Comparison of ENCODE assay signal across 18 cellular contexts in the genomic region with DNA sequence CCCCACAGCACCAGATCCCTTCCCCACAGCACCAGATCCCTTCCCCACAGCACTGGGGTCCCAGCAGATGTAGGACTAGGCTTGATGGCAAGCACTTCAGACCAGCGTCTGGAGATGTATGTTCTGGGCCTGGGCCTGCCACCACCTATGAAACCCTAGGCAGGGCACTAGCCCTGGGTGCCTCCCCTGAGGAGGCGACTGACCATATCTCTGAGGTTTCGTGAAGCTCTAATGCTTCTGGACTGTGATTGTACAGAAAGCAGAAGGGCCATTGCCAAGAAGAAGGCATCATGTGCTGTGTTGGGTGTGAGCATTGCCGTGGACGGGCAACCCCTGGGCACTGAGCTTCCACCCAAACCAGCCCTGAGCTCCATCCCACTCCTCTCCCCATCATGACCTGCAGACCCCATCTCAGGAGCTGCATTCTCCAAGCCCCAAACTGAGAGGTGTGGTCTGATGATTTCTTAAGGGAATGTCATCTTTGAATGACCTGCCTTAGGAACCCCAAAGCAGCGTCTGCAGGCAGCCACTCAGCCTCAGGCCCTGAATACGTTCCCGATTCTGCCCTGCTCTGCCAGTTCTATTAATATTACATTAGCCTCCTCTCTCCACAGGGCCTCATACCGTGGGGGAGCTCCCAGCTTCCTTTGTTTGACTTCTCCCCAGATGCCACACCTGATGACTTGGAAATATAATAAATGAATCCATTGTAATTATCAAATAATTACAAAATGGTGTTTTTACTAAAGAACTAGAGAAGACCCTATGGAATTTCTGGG.
DNase-seq lines count a peak whose midpoint lies in the region; ATAC-seq and TF ChIP-seq lines count a peak whose summit lies in the region.
"Had no signal": no experiment of that assay in that cellular context is flagged by ENCODE, and none has a peak within 500 bp of the region (broad histone marks: within the 10 kb centered on the region; RNA-seq: fewer than 3 reads in every experiment).

No MANE protein-coding gene starts in this region.

- no peaks in the 10 kb centered on the region for H3K27me3 ChIP-seq in DND-41 (ENCODE audit: insufficient read depth, low read length, poor library complexity)
- no peaks in the 10 kb centered on the region for H3K27me3 ChIP-seq in tibial artery

- H3K4me3 ChIP-seq in DND-41 (ENCODE audit: low read depth in 1 of 2, low read length in 2 of 2), result no peak overlapping the region
- H3K4me3 ChIP-seq in mucosa of descending colon, result no peak overlapping the region
- H3K4me3 ChIP-seq in tibial artery, result no peak overlapping the region

- H3K27me3 Mint-ChIP-seq in T-helper 2 cell treated with Interferon-gamma antibody and Interleukin-4, amounts not matched to agents 5 μg/mL and 100 μg/mL, for 36 hours (ENCODE audit: low read depth), result peaks cover 5% of the 10 kb centered on the region
- peaks cover 9% of the 10 kb centered on the region for H3K27me3 Mint-ChIP-seq in osteocyte (ENCODE audit: unreplicated experiment)
- H3K27me3 Mint-ChIP-seq: CD4-positive, alpha-beta memory T cell had no signal

- TF ChIP-seq CTCF in DND-41 (IDR thresholded peaks at IDR 0.05; ENCODE audit: borderline replicate concordance, extremely low read depth, low read length, poor library complexity, severe bottlenecking) (no peak), osteocyte (IDR thresholded peaks at IDR 0.05) (no peak), mucosa of descending colon (IDR thresholded peaks at IDR 0.05) (no peak), tibial artery (IDR thresholded peaks at IDR 0.05) (no peak)

- H2AFZ ChIP-seq in DND-41 (ENCODE audit: low read depth, low read length), result peak overlapping the region; percentile 86

- no peak for DNase-seq in T-helper 2 cell treated with Interferon-gamma antibody and Interleukin-4, amounts not matched to agents 5 μg/mL and 100 μg/mL, for 36 hours (ENCODE audit: low spot score)
- no peak for DNase-seq in T-helper 2 cell
- no peak for DNase-seq in DND-41
- peak; percentile 26 for DNase-seq in cerebellar cortex (ENCODE audit: low spot score)
- peak; percentile 48 for DNase-seq in osteocyte (ENCODE audit: extremely low spot score, unreplicated experiment)
- no peak for DNase-seq in LoVo (ENCODE audit: low spot score)
- DNase-seq in mucosa of descending colon, result no peak
- no peak for DNase-seq in tibial artery
- DNase-seq: CD4-positive, alpha-beta memory T cell; DMS79; HCEC 1CT; IMR-90; Kasumi-1; NCI-H187; NK-92 treated with Interleukin-12 subunit alpha and Interleukin-12 subunit beta, amount 100 ng/mL, for 24 hours; OCI-M1; RPMI8226 had no signal

- H4K20me1 ChIP-seq in DND-41 (ENCODE audit: insufficient read depth, low read length), result no peaks in the 10 kb centered on the region

- intact Hi-C loops in mucosa of descending colon (cut with DNase I, micrococcal nuclease), result no loop called here
- intact Hi-C loops in tibial artery (cut with DNase I; ENCODE audit: low total_unique reads), result loop anchor here (2.0 kb wide), 1 partner anchor 165 kb away; no protein-coding TSS in a partner anchor

- H3K9me3 ChIP-seq in DND-41 (ENCODE audit: insufficient read depth, low read length, severe bottlenecking), result no peaks in the 10 kb centered on the region
- no peaks in the 10 kb centered on the region for H3K9me3 ChIP-seq in mucosa of descending colon
- H3K9me3 ChIP-seq in tibial artery, result no peaks in the 10 kb centered on the region

- H3K4me1 ChIP-seq in DND-41 (ENCODE audit: insufficient read depth, low read length), result peaks cover 31% of the 10 kb centered on the region
- peaks cover 9% of the 10 kb centered on the region for H3K4me1 ChIP-seq in mucosa of descending colon (ENCODE audit: low read depth)
- H3K4me1 ChIP-seq in tibial artery, result peaks cover 0 to 13% (median 10%) of the 10 kb centered on the region in 4 donors

- peak overlapping the region; percentile 8 for H3K27ac Mint-ChIP-seq in T-helper 2 cell treated with Interferon-gamma antibody and Interleukin-4, amounts not matched to agents 5 μg/mL and 100 μg/mL, for 36 hours
- no peak overlapping the region for H3K27ac Mint-ChIP-seq in osteocyte (ENCODE audit: unreplicated experiment)

- H3K4me2 ChIP-seq in DND-41 (ENCODE audit: insufficient read depth, low read length), result no peak overlapping the region

- H3K36me3 ChIP-seq in DND-41 (ENCODE audit: insufficient read depth, low read length), result no peaks in the 10 kb centered on the region
- H3K36me3 ChIP-seq in mucosa of descending colon (ENCODE audit: low read depth), result no peaks in the 10 kb centered on the region
- no peaks in the 10 kb centered on the region for H3K36me3 ChIP-seq in tibial artery

- H3K36me3 Mint-ChIP-seq in T-helper 2 cell treated with Interferon-gamma antibody and Interleukin-4, amounts not matched to agents 5 μg/mL and 100 μg/mL, for 36 hours (ENCODE audit: low read depth), result no peaks in the 10 kb centered on the region
- H3K36me3 Mint-ChIP-seq in osteocyte (ENCODE audit: unreplicated experiment), result no peaks in the 10 kb centered on the region
- H3K36me3 Mint-ChIP-seq: CD4-positive, alpha-beta memory T cell had no signal

- H3K4me3 Mint-ChIP-seq in T-helper 2 cell treated with Interferon-gamma antibody and Interleukin-4, amounts not matched to agents 5 μg/mL and 100 μg/mL, for 36 hours, result no peak overlapping the region
- H3K4me3 Mint-ChIP-seq in osteocyte (ENCODE audit: unreplicated experiment), result no peak overlapping the region

- no peaks in the 10 kb centered on the region for H3K79me2 ChIP-seq in DND-41 (ENCODE audit: insufficient read depth, low read length)

- no peaks in the 10 kb centered on the region for H3K9me3 Mint-ChIP-seq in T-helper 2 cell treated with Interferon-gamma antibody and Interleukin-4, amounts not matched to agents 5 μg/mL and 100 μg/mL, for 36 hours
- no peaks in the 10 kb centered on the region for H3K9me3 Mint-ChIP-seq in osteocyte (ENCODE audit: unreplicated experiment)
- H3K9me3 Mint-ChIP-seq: CD4-positive, alpha-beta memory T cell had no signal

- no peak overlapping the region for H3K27ac ChIP-seq in DND-41 (ENCODE audit: low read length)
- no peak overlapping the region for H3K27ac ChIP-seq in tibial artery
- H3K27ac ChIP-seq: 22Rv1 had no signal

- H3K9ac ChIP-seq in DND-41 (ENCODE audit: low read depth, low read length), result no peak overlapping the region

- peaks cover 9% of the 10 kb centered on the region for H3K4me1 Mint-ChIP-seq in T-helper 2 cell treated with Interferon-gamma antibody and Interleukin-4, amounts not matched to agents 5 μg/mL and 100 μg/mL, for 36 hours (ENCODE audit: low read depth)
- H3K4me1 Mint-ChIP-seq in osteocyte (ENCODE audit: unreplicated experiment), result peaks cover 9% of the 10 kb centered on the region

- no peak for ATAC-seq in DND-41 (ENCODE audit: insufficient read depth, low read depth)
- no peak for ATAC-seq in mucosa of descending colon

Comparison
In these comparisons a context has a peak if more than half of its experiments do, and no peak if none do; other contexts are left out.
1. DNase-seq: peak in cerebellar cortex (single experiment) and osteocyte (single experiment); none in T-helper 2 cell treated with Interferon-gamma antibody and Interleukin-4, amounts not matched to agents 5 μg/mL and 100 μg/mL, for 36 hours (single experiment), T-helper 2 cell (0 of 5), DND-41 (single experiment), LoVo (single experiment), mucosa of descending colon (0 of 3) and tibial artery (0 of 2).